9 cellular contexts compared by ENCODE assay signal in the genomic region with DNA sequence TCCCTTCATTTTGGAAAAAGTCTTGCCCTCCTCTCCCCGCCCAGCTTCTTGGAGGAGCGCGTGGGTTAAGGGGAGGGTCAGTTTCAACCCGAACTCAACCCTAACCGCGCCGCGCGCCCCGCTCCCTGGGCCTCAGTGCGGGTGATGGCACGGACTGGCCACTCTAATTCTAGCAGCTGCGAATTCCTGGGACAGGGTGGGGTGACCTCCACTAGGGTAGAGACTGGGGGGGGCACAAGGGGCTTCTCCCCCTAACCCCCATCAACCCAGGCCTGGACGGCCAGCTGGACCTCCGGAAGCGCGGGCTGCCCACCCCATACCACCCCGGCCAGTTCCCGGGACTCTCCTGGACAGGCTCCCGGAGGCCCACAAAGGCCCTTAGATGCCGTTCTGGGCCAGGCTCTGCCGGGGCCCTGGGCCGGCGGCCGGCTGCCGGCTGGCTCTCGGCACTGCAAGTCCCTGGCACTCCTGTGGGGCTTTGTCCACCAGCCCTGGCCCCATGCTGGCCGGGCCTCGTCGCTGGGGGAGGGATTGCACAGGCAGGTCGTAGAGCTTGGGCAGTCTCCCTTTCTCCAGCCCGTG. TPM values are rescaled to one million over a fixed set of nuclear protein-coding genes. Genes with fewer than 3 reads are reported as not detected.
A peak's percentile ranks its signal among the peaks of the same experiment; 100 is the strongest.
DNase-seq lines count a peak whose midpoint lies in the region; ATAC-seq, FAIRE-seq and TF ChIP-seq lines count a peak whose summit lies in the region.
"Had no signal": no experiment of that assay in that cellular context is flagged by ENCODE, and none has a peak within 500 bp of the region (broad histone marks: within the 10 kb centered on the region; RNA-seq: fewer than 3 reads in every experiment).

No MANE protein-coding gene starts in this region.

- no peaks in the 10 kb centered on the region for H3K4me1 Mint-ChIP-seq in osteocyte (ENCODE audit: unreplicated experiment)

- H3K4me3 Mint-ChIP-seq in osteocyte (ENCODE audit: unreplicated experiment) = peak overlapping the region; percentile 51

- peaks cover 13 to 15% of the 10 kb centered on the region in 2 donors for H3K4me1 ChIP-seq in thyroid gland

- POLR2A ChIA-PET in BJ (lab: Charles Lee) = no interaction called here

- H3K27ac Mint-ChIP-seq in osteocyte (ENCODE audit: unreplicated experiment) = no peak overlapping the region

- CTCF ChIA-PET in BJ (lab: Yijun Ruan, JAX) = interaction anchor here (0.7 to 7.2 kb wide), 23 partner anchors 9 to 571 kb away, joined by 3 to 123 read pairs (median 13); a partner anchor contains a TSS

- H3K9me3 ChIP-seq in thyroid gland = no peaks in the 10 kb centered on the region

- no peak for TF ChIP-seq POLR2A in thyroid gland (IDR thresholded peaks at IDR 0.05)

- peaks cover 35% of the 10 kb centered on the region for H3K27me3 Mint-ChIP-seq in osteocyte (ENCODE audit: unreplicated experiment)

- no peaks in the 10 kb centered on the region for H3K36me3 ChIP-seq in BJ (ENCODE audit: control insufficient read depth, insufficient read depth, low read length)
- H3K36me3 ChIP-seq in thyroid gland = no peaks in the 10 kb centered on the region

- TF ChIP-seq CTCF in BJ (IDR thresholded peaks at IDR 0.05; ENCODE audit: insufficient read depth, low read depth, low read length) = no peak
- TF ChIP-seq CTCF in osteocyte (IDR thresholded peaks at IDR 0.05) = peak; percentile 0
- no peak for TF ChIP-seq CTCF in thyroid gland (IDR thresholded peaks at IDR 0.05)

- peak overlapping the region in 1 of 3 donors; percentile 44 for H3K27ac ChIP-seq in thyroid gland

- H3K27me3 ChIP-seq in BJ (ENCODE audit: control insufficient read depth, insufficient read depth, low read length) (peaks cover 8% of the 10 kb centered on the region), thyroid gland (no peaks in the 10 kb centered on the region)

- intact Hi-C loops in thyroid gland (cut with DNase I) = loop anchor here (5.0 kb wide), 3 partner anchors 54 to 179 kb away; no protein-coding TSS in a partner anchor

- no peaks in the 10 kb centered on the region for H3K9me3 Mint-ChIP-seq in osteocyte (ENCODE audit: unreplicated experiment)

- H3K36me3 Mint-ChIP-seq in osteocyte (ENCODE audit: unreplicated experiment) = no peaks in the 10 kb centered on the region

- no peak for FAIRE-seq in frontal cortex (lab: Jason Lieb, UNC)

- ATAC-seq in SK-N-SH treated with all-trans-retinoic acid at 6 μM for 48 hours = no peak
- no peak for ATAC-seq in GM18520 (IDR thresholded peaks at IDR 0.05; ENCODE audit: unreplicated experiment)
- no peak for ATAC-seq in GM21528 (IDR thresholded peaks at IDR 0.05; ENCODE audit: low FRiP score, unreplicated experiment)

- WGBS in thyroid gland, 2 donors = 21 to 63% methylated on average over 14 to 17 of the region's 32 CpGs

- H3K4me3 ChIP-seq in BJ (ENCODE audit: low read depth, low read length) = peak overlapping the region; percentile 28
- H3K4me3 ChIP-seq in thyroid gland (replicated peaks in 1 of 3) = peak overlapping the region in 1 of 3 donors; percentile 37

- no peak for DNase-seq in BJ (ENCODE audit: low read depth)
- peak; percentile 80 to 91 for DNase-seq in frontal cortex (ENCODE audit: low spot score in 2 of 2)
- no peak for DNase-seq in osteocyte (ENCODE audit: extremely low spot score, unreplicated experiment)
- DNase-seq in thyroid gland = no peak
- no peak for DNase-seq in CD1c-positive myeloid dendritic cell (ENCODE audit: extremely low spot score)
- DNase-seq: NCI-H1048 had no signal

TF ChIP-seq in SK-N-SH treated with all-trans-retinoic acid at 6 μM for 48 hours, 23 proteins besides CTCF, POLR2A, EP300 and RAD21:
- TF ChIP-seq CSDC2 (CRISPR knock-in tag; IDR thresholded peaks at IDR 0.05) (peak; percentile 44; the same call in 1 of the 2 replicates), GLIS3 (CRISPR knock-in tag; IDR thresholded peaks at IDR 0.05) (no peak), PPARA (CRISPR knock-in tag; IDR thresholded peaks at IDR 0.05; ENCODE audit: borderline replicate concordance) (no peak)
- TF ChIP-seq, protein P1, sequence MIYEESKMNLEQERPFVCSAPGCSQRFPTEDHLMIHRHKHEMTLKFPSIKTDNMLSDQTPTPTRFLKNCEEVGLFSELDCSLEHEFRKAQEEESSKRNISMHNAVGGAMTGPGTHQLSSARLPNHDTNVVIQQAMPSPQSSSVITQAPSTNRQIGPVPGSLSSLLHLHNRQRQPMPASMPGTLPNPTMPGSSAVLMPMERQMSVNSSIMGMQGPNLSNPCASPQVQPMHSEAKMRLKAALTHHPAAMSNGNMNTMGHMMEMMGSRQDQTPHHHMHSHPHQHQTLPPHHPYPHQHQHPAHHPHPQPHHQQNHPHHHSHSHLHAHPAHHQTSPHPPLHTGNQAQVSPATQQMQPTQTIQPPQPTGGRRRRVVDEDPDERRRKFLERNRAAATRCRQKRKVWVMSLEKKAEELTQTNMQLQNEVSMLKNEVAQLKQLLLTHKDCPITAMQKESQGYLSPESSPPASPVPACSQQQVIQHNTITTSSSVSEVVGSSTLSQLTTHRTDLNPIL (CRISPR knock-in tag; IDR thresholded peaks at IDR 0.05; ENCODE audit: low read depth) = no peak

RNA-seq across cellular contexts. Expression of a gene that starts 7.2 kb away (rescaled TPM):
- 0.04 and 0.06 TPM in 2 replicates for polyA plus RNA-seq in BJ (2011; rRNA removed)
- 0.15 TPM in 1 of 2 replicates, not detected in the other for polyA minus RNA-seq in BJ (2011; rRNA and poly(A)+ RNA removed)
- total RNA-seq in frontal cortex (15.9 TPM), osteocyte (0.57 and 0.62 TPM in 2 replicates), thyroid gland (under 1 TPM in 3 of 4 donors, not detected in 1; 0.11 to 0.67 (median 0.13) TPM)

Comparison
In these comparisons a context has a peak if more than half of its experiments do, and no peak if none do; other contexts are left out.
1. DNase-seq: peak in frontal cortex (2 of 2); none in BJ (single experiment), osteocyte (single experiment), thyroid gland (0 of 2) and CD1c-positive myeloid dendritic cell (single experiment).
2. RNA of a gene that starts 7.2 kb away (total RNA-seq): 15.9 TPM in frontal cortex (single experiment); 0.57 to 0.62 TPM in osteocyte and 0.11 to 0.67 TPM in thyroid gland; every median in the first group is over 10 times any median in the second.